ENCODE assay signal across 32 cellular contexts in genomic region chr15:95149036-95149435, GRCh38.
"Had no signal": no experiment of that assay in that cellular context is flagged by ENCODE, and none has a peak within 500 bp of the region (broad histone marks: within the 10 kb centered on the region; RNA-seq: fewer than 3 reads in every experiment).

No MANE protein-coding gene starts in this region.

- H3K4me1 Mint-ChIP-seq: activated B cell treated with CpG ODN at 0.5 μM for 24 hours; activated CD4-positive, alpha-beta T cell treated with anti-CD3 and anti-CD28 coated beads, Interleukin-2, amount 10 ng/mL, durations not matched to agents 24 days and 14 days; activated naive CD8-positive, alpha-beta T cell treated with anti-CD3 and anti-CD28 coated beads for 36 hours; activated T-helper 17 cell treated with anti-CD3 and anti-CD28 coated beads, Interleukin-2, amount 50 U/mL, for 72 hours; brain had no signal

- H3K36me3 Mint-ChIP-seq: activated CD4-positive, alpha-beta memory T cell treated with anti-CD3 and anti-CD28 coated beads for 36 hours; activated naive CD8-positive, alpha-beta T cell treated with anti-CD3 and anti-CD28 coated beads for 36 hours; brain had no signal

- H3K27ac Mint-ChIP-seq: activated B cell treated with CpG ODN at 0.5 μM for 24 hours; activated CD4-positive, alpha-beta memory T cell treated with anti-CD3 and anti-CD28 coated beads for 36 hours; activated CD4-positive, alpha-beta T cell treated with anti-CD3 and anti-CD28 coated beads, Interleukin-2, amount 10 ng/mL, durations not matched to agents 24 days and 14 days; activated CD8-positive, alpha-beta T cell treated with anti-CD3 and anti-CD28 coated beads for 36 hours; activated naive CD4-positive, alpha-beta T cell treated with anti-CD3 and anti-CD28 coated beads for 36 hours; activated naive CD4-positive, alpha-beta T cell treated with anti-CD3 and anti-CD28 coated beads, Interleukin-2, amount 50 U/mL, for 72 hours; activated naive CD8-positive, alpha-beta T cell treated with anti-CD3 and anti-CD28 coated beads for 36 hours; activated T-cell treated with anti-CD3 and anti-CD28 coated beads, Interleukin-2, amount 50 U/mL, for 72 hours; activated T-helper 1 cell treated with anti-CD3 and anti-CD28 coated beads, Interleukin-12 subunit alpha, Interleukin-12 subunit beta, Interleukin-2, Interleukin-4 antibody, amounts not matched to agents 30 ng/mL and 10 ng/mL and 1 ng/mL, durations not matched to agents 14 hours and 24 hours and 36 hours; activated T-helper 17 cell treated with anti-CD3 and anti-CD28 coated beads, Interleukin-2, amount 50 U/mL, for 72 hours; T-helper 1 cell treated with Interleukin-12 subunit alpha and Interleukin-12 subunit beta and Interleukin-4 antibody, amounts not matched to agents 30 μg/mL and 1 μg/mL, for 36 hours; T-helper 2 cell treated with Interferon-gamma antibody and Interleukin-4, amounts not matched to agents 5 μg/mL and 100 μg/mL, for 36 hours had no signal

- H3K4me3 ChIP-seq: adrenal gland, ascending aorta had no signal

- DNase-seq: activated B cell treated with CpG ODN at 0.5 μM for 24 hours; activated CD4-positive, alpha-beta memory T cell treated with anti-CD3 and anti-CD28 coated beads for 36 hours; activated CD4-positive, alpha-beta T cell treated with anti-CD3 and anti-CD28 coated beads for 4 hours; activated CD4-positive, alpha-beta T cell treated with anti-CD3 and anti-CD28 coated beads, Interleukin-2, amount 10 ng/mL, durations not matched to agents 24 days and 14 days; activated CD4-positive, alpha-beta T cell treated with anti-CD3 and anti-CD28 coated beads, Interleukin-2, amount 50 U/mL, for 1 hour; activated CD4-positive, alpha-beta T cell treated with anti-CD3 and anti-CD28 coated beads, Interleukin-2, amount 50 U/mL, for 4 hours; activated CD4-positive, CD25-positive, alpha-beta regulatory T cell treated with anti-CD3 and anti-CD28 coated beads, Interleukin-2, amount 50 U/mL, for 72 hours; activated CD8-positive, alpha-beta memory T cell treated with anti-CD3 and anti-CD28 coated beads, Interleukin-2, amount 50 U/mL, for 4 hours; activated CD8-positive, alpha-beta T cell treated with anti-CD3 and anti-CD28 coated beads for 36 hours; activated effector memory CD4-positive, alpha-beta T cell treated with anti-CD3 and anti-CD28 coated beads, Interleukin-2, amount 50 U/mL, for 16 hours; activated gamma-delta T cell treated with Interleukin-2 at 50 U/mL for 16 hours; activated naive CD4-positive, alpha-beta T cell; activated naive CD4-positive, alpha-beta T cell treated with anti-CD3 and anti-CD28 coated beads for 36 hours; activated naive CD4-positive, alpha-beta T cell treated with anti-CD3 and anti-CD28 coated beads, Interleukin-2, amount 50 U/mL, for 16 hours; activated naive CD8-positive, alpha-beta T cell treated with anti-CD3 and anti-CD28 coated beads for 36 hours; activated T-cell treated with anti-CD3 and anti-CD28 coated beads for 4 hours; activated T-cell treated with anti-CD3 and anti-CD28 coated beads, Interleukin-2, amount 50 U/mL, for 1 hour; activated T-cell treated with anti-CD3 and anti-CD28 coated beads, Interleukin-2, amount 50 U/mL, for 4 hours; activated T-cell treated with anti-CD3 and anti-CD28 coated beads, Interleukin-2, amount 50 U/mL, for 72 hours; adrenal gland; amygdala; central memory CD4-positive, alpha-beta T cell; T-helper 1 cell; T-helper 2 cell; T-helper 9 cell had no signal

- H3K27me3 Mint-ChIP-seq: activated B cell treated with CpG ODN at 0.5 μM for 24 hours; activated CD4-positive, alpha-beta memory T cell treated with anti-CD3 and anti-CD28 coated beads for 36 hours; activated CD4-positive, alpha-beta T cell treated with anti-CD3 and anti-CD28 coated beads, Interleukin-2, amount 10 ng/mL, durations not matched to agents 24 days and 14 days; activated naive CD8-positive, alpha-beta T cell treated with anti-CD3 and anti-CD28 coated beads for 36 hours; activated T-helper 17 cell treated with anti-CD3 and anti-CD28 coated beads, Interleukin-2, amount 50 U/mL, for 72 hours had no signal

- ATAC-seq: activated CD8-positive, alpha-beta T cell treated with anti-CD3 and anti-CD28 coated beads for 36 hours; activated naive CD4-positive, alpha-beta T cell treated with anti-CD3 and anti-CD28 coated beads, Interleukin-2, amount 50 U/mL, for 72 hours; activated T-cell treated with anti-CD3 and anti-CD28 coated beads, Interleukin-2, amount 50 U/mL, for 4 hours; activated T-cell treated with anti-CD3 and anti-CD28 coated beads, Interleukin-2, amount 50 U/mL, for 72 hours; activated T-helper 17 cell treated with anti-CD3 and anti-CD28 coated beads, Interleukin-2, amount 50 U/mL, for 72 hours had no signal

- H3K4me3 Mint-ChIP-seq: activated B cell treated with CpG ODN at 0.5 μM for 24 hours; activated CD4-positive, alpha-beta memory T cell treated with anti-CD3 and anti-CD28 coated beads for 36 hours; activated CD4-positive, alpha-beta T cell treated with anti-CD3 and anti-CD28 coated beads, Interleukin-2, amount 10 ng/mL, durations not matched to agents 24 days and 14 days; activated CD8-positive, alpha-beta T cell treated with anti-CD3 and anti-CD28 coated beads for 36 hours; activated naive CD4-positive, alpha-beta T cell treated with anti-CD3 and anti-CD28 coated beads for 36 hours; activated naive CD8-positive, alpha-beta T cell treated with anti-CD3 and anti-CD28 coated beads for 36 hours; activated T-cell treated with anti-CD3 and anti-CD28 coated beads, Interleukin-2, amount 50 U/mL, for 4 hours; activated T-cell treated with anti-CD3 and anti-CD28 coated beads, Interleukin-2, amount 50 U/mL, for 72 hours; activated T-helper 1 cell treated with anti-CD3 and anti-CD28 coated beads, Interleukin-12 subunit alpha, Interleukin-12 subunit beta, Interleukin-2, Interleukin-4 antibody, amounts not matched to agents 30 ng/mL and 10 ng/mL and 1 ng/mL, durations not matched to agents 14 hours and 24 hours and 36 hours; activated T-helper 17 cell treated with anti-CD3 and anti-CD28 coated beads, Interleukin-2, amount 50 U/mL, for 72 hours; brain; T-helper 1 cell treated with Interleukin-12 subunit alpha and Interleukin-12 subunit beta and Interleukin-4 antibody, amounts not matched to agents 30 μg/mL and 1 μg/mL, for 36 hours; T-helper 2 cell treated with Interferon-gamma antibody and Interleukin-4, amounts not matched to agents 5 μg/mL and 100 μg/mL, for 36 hours had no signal
